Comparison of ENCODE assay signal across 9 cellular contexts in the genomic region with DNA sequence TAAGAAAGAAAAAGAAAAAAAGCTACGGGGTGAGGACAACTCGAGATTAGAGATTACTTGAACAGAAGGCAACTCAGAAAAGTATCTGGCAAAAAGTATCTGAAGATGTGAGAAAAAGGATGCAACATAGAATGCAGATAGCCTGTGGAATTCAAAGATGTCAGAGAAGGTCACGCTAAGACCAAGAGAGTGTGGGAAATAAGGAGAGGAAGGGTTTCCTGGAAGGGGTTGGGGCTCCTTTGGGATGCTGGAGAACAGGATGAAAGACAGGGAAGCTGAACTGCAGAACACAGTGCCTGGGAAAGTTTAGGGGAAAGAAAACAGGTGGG. TPM values are rescaled to one million over a fixed set of nuclear protein-coding genes. Genes with fewer than 3 reads are reported as not detected.
A peak's percentile ranks its signal among the peaks of the same experiment; 100 is the strongest.
DNase-seq lines count a peak whose midpoint lies in the region; ATAC-seq and TF ChIP-seq lines count a peak whose summit lies in the region.
"Had no signal": no experiment of that assay in that cellular context is flagged by ENCODE, and none has a peak within 500 bp of the region (broad histone marks: within the 10 kb centered on the region; RNA-seq: fewer than 3 reads in every experiment).

No MANE protein-coding gene starts in this region.

- no peak overlapping the region for H3K27ac Mint-ChIP-seq in activated CD4-positive, alpha-beta T cell treated with anti-CD3 and anti-CD28 coated beads, Interleukin-2, amount 10 ng/mL, durations not matched to agents 7 days and 5 days

- peaks cover 3% of the 10 kb centered on the region for H3K4me1 Mint-ChIP-seq in activated CD4-positive, alpha-beta T cell treated with anti-CD3 and anti-CD28 coated beads, Interleukin-2, amount 10 ng/mL, durations not matched to agents 7 days and 5 days

- no peaks in the 10 kb centered on the region for H3K36me3 Mint-ChIP-seq in activated CD4-positive, alpha-beta T cell treated with anti-CD3 and anti-CD28 coated beads, Interleukin-2, amount 10 ng/mL, durations not matched to agents 7 days and 5 days (ENCODE audit: low read depth)

- H3K4me3 Mint-ChIP-seq in activated CD4-positive, alpha-beta T cell treated with anti-CD3 and anti-CD28 coated beads, Interleukin-2, amount 10 ng/mL, durations not matched to agents 7 days and 5 days, result peak overlapping the region; percentile 1

- H3K4me3 ChIP-seq in brain microvascular endothelial cell (ENCODE audit: low read depth, low read length) (peak overlapping the region; percentile 52), left lung (peak overlapping the region; percentile 22 to 31), thoracic aorta (peak overlapping the region; percentile 62), mucosa of descending colon (no peak overlapping the region)

- no peaks in the 10 kb centered on the region for H3K9me3 Mint-ChIP-seq in activated CD4-positive, alpha-beta T cell treated with anti-CD3 and anti-CD28 coated beads, Interleukin-2, amount 10 ng/mL, durations not matched to agents 7 days and 5 days

- POLR2A ChIA-PET in activated CD4-positive, alpha-beta T cell treated with anti-CD3 and anti-CD28 coated beads, Interleukin-2, amount 10 ng/mL, durations not matched to agents 7 days and 5 days (lab: Charles Lee), result no interaction called here

- DNase-seq in activated CD4-positive, alpha-beta T cell treated with anti-CD3 and anti-CD28 coated beads, Interleukin-2, amount 10 ng/mL, durations not matched to agents 7 days and 5 days, result no peak
- no peak for DNase-seq in activated CD4-positive, alpha-beta T cell treated with anti-CD3 and anti-CD28 coated beads for 48 hours
- DNase-seq in brain microvascular endothelial cell (no peak), left lung (no peak), thoracic aorta (ENCODE audit: low spot score) (no peak), GDM1 (lab: John Stamatoyannopoulos, UW) (no peak), mucosa of descending colon (no peak), ecto neural progenitor cell (ENCODE audit: low spot score) (no peak)

- H3K27ac ChIP-seq in brain microvascular endothelial cell (no peak overlapping the region), left lung (peak overlapping the region in 1 of 2 donors; percentile 56), thoracic aorta (no peak overlapping the region)
- H3K27ac ChIP-seq: BLaER1 had no signal

- CTCF ChIA-PET in activated CD4-positive, alpha-beta T cell treated with anti-CD3 and anti-CD28 coated beads, Interleukin-2, amount 10 ng/mL, durations not matched to agents 7 days and 5 days (lab: Charles Lee), result no interaction called here

- TF ChIP-seq CTCF in brain microvascular endothelial cell (IDR thresholded peaks at IDR 0.05; ENCODE audit: low read depth, low read length, missing control alignments) (no peak), left lung (IDR thresholded peaks at IDR 0.05) (no peak), thoracic aorta (IDR thresholded peaks at IDR 0.05) (no peak), mucosa of descending colon (IDR thresholded peaks at IDR 0.05) (no peak)

- H3K27me3 ChIP-seq in brain microvascular endothelial cell (replicated peaks), result peaks cover 5% of the 10 kb centered on the region
- peaks cover 20 to 69% of the 10 kb centered on the region in 2 donors for H3K27me3 ChIP-seq in left lung
- no peaks in the 10 kb centered on the region for H3K27me3 ChIP-seq in thoracic aorta (replicated peaks; ENCODE audit: insufficient read depth)

- in situ Hi-C loops in brain microvascular endothelial cell (cut with HindIII; ENCODE audit: low pct_ligation_motif_present, low sequenced_read_pairs), result no loop called here

- no peaks in the 10 kb centered on the region for H3K36me3 ChIP-seq in brain microvascular endothelial cell (replicated peaks)
- no peaks in the 10 kb centered on the region for H3K36me3 ChIP-seq in left lung
- no peaks in the 10 kb centered on the region for H3K36me3 ChIP-seq in thoracic aorta
- H3K36me3 ChIP-seq in mucosa of descending colon (ENCODE audit: low read depth), result no peaks in the 10 kb centered on the region
- H3K36me3 ChIP-seq: BLaER1 had no signal

- ATAC-seq in left lung, result no peak
- no peak for ATAC-seq in thoracic aorta (ENCODE audit: insufficient number of reproducible peaks, low FRiP score, low read depth)
- ATAC-seq in mucosa of descending colon, result no peak

- peaks cover 42% of the 10 kb centered on the region for H3K27me3 Mint-ChIP-seq in activated CD4-positive, alpha-beta T cell treated with anti-CD3 and anti-CD28 coated beads, Interleukin-2, amount 10 ng/mL, durations not matched to agents 7 days and 5 days

- H3K4me1 ChIP-seq in left lung, result no peaks in the 10 kb centered on the region
- H3K4me1 ChIP-seq in thoracic aorta (ENCODE audit: control insufficient read depth in 1 of 2, low read depth in 2 of 2), result peaks cover 0 to 17% of the 10 kb centered on the region in 2 donors
- H3K4me1 ChIP-seq in mucosa of descending colon (ENCODE audit: low read depth), result peaks cover 2% of the 10 kb centered on the region
- H3K4me1 ChIP-seq: BLaER1 had no signal

- intact Hi-C loops in left lung (cut with DNase I), result no loop called here
- intact Hi-C loops in mucosa of descending colon (cut with DNase I, micrococcal nuclease), result no loop called here

- H3K9me3 ChIP-seq in left lung, result no peaks in the 10 kb centered on the region
- H3K9me3 ChIP-seq in thoracic aorta, result no peaks in the 10 kb centered on the region
- no peaks in the 10 kb centered on the region for H3K9me3 ChIP-seq in mucosa of descending colon

RNA-seq across cellular contexts. Expression of gene GUCY1A2, which starts 1.2 kb away (rescaled TPM):
- total RNA-seq in activated CD4-positive, alpha-beta T cell treated with anti-CD3 and anti-CD28 coated beads, Interleukin-2, amount 10 ng/mL, durations not matched to agents 7 days and 5 days, result not detected
- total RNA-seq in left lung (10 to 100 TPM; 15.6 to 31.7 TPM), thoracic aorta (1 to 10 TPM; 5.3 to 9.4 TPM), mucosa of descending colon (1 to 10 TPM in 2 of 3 donors, under 1 TPM in 1; 0.61 to 4.0 (median 1.4) TPM)
